ENCODE assay signal across 8 cellular contexts in genomic region chr5:59496524-59497134, GRCh38.
DNase-seq lines count a peak whose midpoint lies in the region; ATAC-seq and TF ChIP-seq lines count a peak whose summit lies in the region.

No MANE protein-coding gene starts in this region.

- TF ChIP-seq POLR2A in breast epithelium (IDR thresholded peaks at IDR 0.05): no peak

- no peak overlapping the region for H3K9ac ChIP-seq in smooth muscle cell (ENCODE audit: low read depth)

- no peaks in the 10 kb centered on the region for H3K9me3 ChIP-seq in breast epithelium
- H3K9me3 ChIP-seq in smooth muscle cell (replicated peaks; ENCODE audit: low read depth): no peaks in the 10 kb centered on the region

- H3K4me3 Mint-ChIP-seq in MCF 10A (ENCODE audit: unreplicated experiment): no peak overlapping the region

- no TSS peak for BruUV-seq in MCF 10A (replicated peaks; lab: Mats Ljungman, UMichigan)

- intact Hi-C loops in MCF 10A (cut with micrococcal nuclease) (loop anchor here (1.0 kb wide), 1 partner anchor 106 kb away; no protein-coding TSS in a partner anchor), breast epithelium (cut with DNase I; ENCODE audit: low total_unique reads) (no loop called here)

- H4K20me1 ChIP-seq in smooth muscle cell (ENCODE audit: low read depth): peaks cover 79% of the 10 kb centered on the region

- H3K27me3 ChIP-seq in breast epithelium (no peaks in the 10 kb centered on the region), brain microvascular endothelial cell (replicated peaks) (no peaks in the 10 kb centered on the region), smooth muscle cell (ENCODE audit: low read depth) (no peaks in the 10 kb centered on the region)

- in situ Hi-C loops in brain microvascular endothelial cell (cut with HindIII; ENCODE audit: low pct_ligation_motif_present, low sequenced_read_pairs): no loop called here

- peaks cover 6% of the 10 kb centered on the region for H3K4me1 Mint-ChIP-seq in MCF 10A (ENCODE audit: insufficient read depth, unreplicated experiment)

- no peaks in the 10 kb centered on the region for H3K79me2 ChIP-seq in smooth muscle cell (ENCODE audit: low read depth)

- TF ChIP-seq CTCF in MCF 10A (IDR thresholded peaks at IDR 0.05; ENCODE audit: unreplicated experiment): peak; percentile 48
- TF ChIP-seq CTCF in breast epithelium (IDR thresholded peaks at IDR 0.05): no peak
- peak; percentile 63 for TF ChIP-seq CTCF in brain microvascular endothelial cell (IDR thresholded peaks at IDR 0.05; ENCODE audit: low read depth, low read length, missing control alignments)
- peak; percentile 43 for TF ChIP-seq CTCF in smooth muscle cell (IDR thresholded peaks at IDR 0.05; ENCODE audit: borderline replicate concordance, insufficient read depth, poor library complexity, severe bottlenecking)

- H3K27ac Mint-ChIP-seq in MCF 10A (ENCODE audit: low read depth, unreplicated experiment): no peak overlapping the region

- H3K36me3 Mint-ChIP-seq in MCF 10A (ENCODE audit: insufficient read depth, unreplicated experiment): peaks cover 16% of the 10 kb centered on the region

- no peak overlapping the region for H3K4me2 ChIP-seq in smooth muscle cell

- H3K36me3 ChIP-seq in breast epithelium: no peaks in the 10 kb centered on the region
- H3K36me3 ChIP-seq in brain microvascular endothelial cell (replicated peaks): no peaks in the 10 kb centered on the region
- no peaks in the 10 kb centered on the region for H3K36me3 ChIP-seq in smooth muscle cell (ENCODE audit: low read depth)

- WGBS in smooth muscle cell (ENCODE audit: low lambda C conversion rate): 75% methylated on average over 17 of the region's 17 CpGs

- POLR2A ChIA-PET in MCF 10A (lab: Yijun Ruan, JAX): interaction anchor here (0.6 kb wide), 1 partner anchor 87 kb away, joined by 3 read pairs; no protein-coding TSS in a partner anchor

- H2AFZ ChIP-seq in smooth muscle cell (ENCODE audit: low read depth): no peak overlapping the region

- H3K27me3 Mint-ChIP-seq in MCF 10A (ENCODE audit: insufficient read depth, unreplicated experiment): no peaks in the 10 kb centered on the region

- ATAC-seq in HG03442 (IDR thresholded peaks at IDR 0.05; ENCODE audit: unreplicated experiment): peak; percentile 59

- H3K4me3 ChIP-seq in breast epithelium (no peak overlapping the region), brain microvascular endothelial cell (ENCODE audit: low read depth, low read length) (no peak overlapping the region), smooth muscle cell (no peak overlapping the region)

- peak; percentile 38 for DNase-seq in MCF 10A (ENCODE audit: unreplicated experiment)
- no peak for DNase-seq in breast epithelium (ENCODE audit: low spot score in 2 of 2)
- DNase-seq in brain microvascular endothelial cell: no peak
- no peak for DNase-seq in smooth muscle cell (lab: John Stamatoyannopoulos, UW; ENCODE audit: unreplicated experiment)
- DNase-seq in activated effector memory CD4-positive, alpha-beta T cell treated with Interleukin-2 at 50 U/mL for 16 hours: no peak
- no peak for DNase-seq in caudate nucleus (lab: John Stamatoyannopoulos, UW)
- DNase-seq in NCI-H2171 treated with DMSO at 0.1 percent for 48 hours (lab: John Stamatoyannopoulos, UW): no peak

- CTCF ChIA-PET in MCF 10A (lab: Yijun Ruan, JAX): interaction anchor here (0.6 to 3.3 kb wide), 21 partner anchors 8 to 314 kb away, joined by 3 to 35 read pairs (median 3); no protein-coding TSS in a partner anchor

- H3K4me1 ChIP-seq in breast epithelium: no peaks in the 10 kb centered on the region
- H3K4me1 ChIP-seq in smooth muscle cell (ENCODE audit: low read depth): no peaks in the 10 kb centered on the region

- no peaks in the 10 kb centered on the region for H3F3A ChIP-seq in smooth muscle cell (ENCODE audit: low read depth)

- no peak overlapping the region for H3K27ac ChIP-seq in breast epithelium
- no peak overlapping the region for H3K27ac ChIP-seq in brain microvascular endothelial cell
- no peak overlapping the region for H3K27ac ChIP-seq in smooth muscle cell (ENCODE audit: low read depth)
- H3K27ac ChIP-seq in caudate nucleus (ENCODE audit: low read depth, low read length): no peak overlapping the region

- H3K9me3 Mint-ChIP-seq in MCF 10A (ENCODE audit: unreplicated experiment): no peaks in the 10 kb centered on the region

Comparison
In these comparisons a context has a peak if more than half of its experiments do, and no peak if none do; other contexts are left out.
1. CTCF ChIP-seq: peak in MCF 10A (single experiment), brain microvascular endothelial cell (single experiment) and smooth muscle cell (single experiment); none in breast epithelium (0 of 3).